11 cellular contexts compared by ENCODE assay signal in the genomic region with DNA sequence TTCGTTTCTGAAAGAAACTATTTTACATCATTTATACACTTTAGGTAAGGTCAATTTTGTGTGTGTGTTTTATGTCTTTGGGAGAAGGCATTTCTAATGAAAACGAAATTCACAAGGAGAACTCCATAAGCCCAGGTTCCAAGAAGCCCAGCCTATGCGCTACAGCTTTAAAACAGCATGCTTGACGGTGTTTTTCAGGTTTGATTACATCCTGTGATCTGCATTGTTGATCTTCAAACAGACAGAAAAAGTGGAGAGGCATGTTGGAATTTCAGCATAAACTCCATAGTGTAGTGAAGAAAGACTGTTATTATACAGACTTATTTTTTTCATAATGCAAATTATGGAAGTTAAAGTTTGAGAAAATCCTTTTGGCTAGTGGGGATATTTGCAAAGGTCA.
"Had no signal": no experiment of that assay in that cellular context is flagged by ENCODE, and none has a peak within 500 bp of the region (broad histone marks: within the 10 kb centered on the region; RNA-seq: fewer than 3 reads in every experiment).

No MANE protein-coding gene starts in this region.

- H3K4me3 Mint-ChIP-seq: GM23338, H9, HFFc6 had no signal

- H3K36me3 ChIP-seq: HAP-1 had no signal

- ATAC-seq: GM23338, HCT116 had no signal

- H3K4me1 ChIP-seq: HAP-1 had no signal

- FAIRE-seq: H1, H54 had no signal

- H3K27ac ChIP-seq: GM23248 had no signal

- H3K4me3 ChIP-seq: GM23248, GM23338, HAP-1 had no signal

- H3K9me3 ChIP-seq: HAP-1 had no signal

- H3K27ac Mint-ChIP-seq: GM23338, H9, HFFc6 had no signal

- DNase-seq: GM23248, GOT3, H7, H9, HCEC 1CT, HFFc6 had no signal

- H3K4me2 ChIP-seq: GM23338 had no signal

- H3K9me3 Mint-ChIP-seq: GM23338, H9, HFFc6 had no signal
